ENCODE assay signal across 1 cellular context in the genomic region with DNA sequence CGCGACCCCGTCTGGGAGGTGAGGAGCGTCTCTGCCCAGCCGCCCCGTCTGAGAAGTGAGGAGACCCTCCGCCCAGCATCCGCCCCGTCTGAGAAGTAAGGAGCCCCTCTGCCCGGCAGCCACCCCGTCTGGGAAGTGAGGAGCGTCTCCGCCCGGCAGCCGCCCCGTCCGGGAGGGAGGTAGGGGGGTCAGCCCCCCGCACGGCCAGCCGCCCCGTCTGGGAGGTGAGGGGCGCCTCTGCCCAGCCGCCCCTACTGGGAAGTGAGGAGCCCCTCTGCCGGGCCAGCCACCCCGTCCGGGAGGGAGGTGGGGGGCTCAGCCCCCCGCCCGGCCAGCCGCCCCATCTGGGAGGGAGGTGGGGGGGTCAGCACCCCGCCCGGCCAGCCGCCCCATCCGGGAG. TPM values are rescaled to one million over a fixed set of nuclear protein-coding genes. Genes with fewer than 3 reads are reported as not detected.
"Had no signal": no experiment of that assay in that cellular context is flagged by ENCODE, and none has a peak within 500 bp of the region (broad histone marks: within the 10 kb centered on the region; RNA-seq: fewer than 3 reads in every experiment).

No MANE protein-coding gene starts in this region.

RNA-seq across cellular contexts. Expression of a gene that starts 13.6 kb away (rescaled TPM):
- total RNA-seq: ascending aorta had no signal
